ENCODE assay signal across 16 cellular contexts in genomic region chr14:32512348-32512747, GRCh38.
"Had no signal": no experiment of that assay in that cellular context is flagged by ENCODE, and none has a peak within 500 bp of the region (broad histone marks: within the 10 kb centered on the region; RNA-seq: fewer than 3 reads in every experiment).

No MANE protein-coding gene starts in this region.

- H3K27me3 Mint-ChIP-seq: activated naive CD8-positive, alpha-beta T cell treated with anti-CD3 and anti-CD28 coated beads, Interleukin-2, amount 50 U/mL, for 24 hours had no signal

- H3K4me3 Mint-ChIP-seq: activated CD4-positive, alpha-beta T cell treated with anti-CD3 and anti-CD28 coated beads, Interleukin-2, amount 10 ng/mL, durations not matched to agents 24 days and 14 days; activated naive CD8-positive, alpha-beta T cell treated with anti-CD3 and anti-CD28 coated beads, Interleukin-2, amount 50 U/mL, for 24 hours; natural killer cell; T-helper 1 cell treated with Interleukin-12 subunit alpha and Interleukin-12 subunit beta and Interleukin-4 antibody, amounts not matched to agents 30 μg/mL and 1 μg/mL, for 36 hours; WTC11 had no signal

- H3K36me3 Mint-ChIP-seq: natural killer cell had no signal

- H3K9me3 Mint-ChIP-seq: activated CD4-positive, alpha-beta T cell treated with anti-CD3 and anti-CD28 coated beads, Interleukin-2, amount 10 ng/mL, durations not matched to agents 24 days and 14 days; activated naive CD8-positive, alpha-beta T cell treated with anti-CD3 and anti-CD28 coated beads, Interleukin-2, amount 50 U/mL, for 24 hours; natural killer cell; T-helper 1 cell treated with Interleukin-12 subunit alpha and Interleukin-12 subunit beta and Interleukin-4 antibody, amounts not matched to agents 30 μg/mL and 1 μg/mL, for 36 hours had no signal

- H3K27ac Mint-ChIP-seq: activated CD4-positive, alpha-beta T cell treated with anti-CD3 and anti-CD28 coated beads, Interleukin-2, amount 10 ng/mL, durations not matched to agents 24 days and 14 days; activated naive CD8-positive, alpha-beta T cell treated with anti-CD3 and anti-CD28 coated beads, Interleukin-2, amount 50 U/mL, for 24 hours; natural killer cell; T-helper 1 cell treated with Interleukin-12 subunit alpha and Interleukin-12 subunit beta and Interleukin-4 antibody, amounts not matched to agents 30 μg/mL and 1 μg/mL, for 36 hours; WTC11 had no signal

- DNase-seq: activated CD4-positive, alpha-beta T cell treated with anti-CD3 and anti-CD28 coated beads, Interleukin-2, amount 10 ng/mL, durations not matched to agents 24 days and 14 days; activated CD8-positive, alpha-beta memory T cell treated with anti-CD3 and anti-CD28 coated beads for 24 hours; activated naive CD4-positive, alpha-beta T cell treated with Interleukin-2 at 50 U/mL for 16 hours; activated naive CD8-positive, alpha-beta T cell treated with anti-CD3 and anti-CD28 coated beads, Interleukin-2, amount 50 U/mL, for 24 hours; central memory CD4-positive, alpha-beta T cell; cortex of kidney; foreskin melanocyte; natural killer cell; nucleus accumbens; trophoblast cell had no signal

- ATAC-seq: activated naive CD8-positive, alpha-beta T cell treated with anti-CD3 and anti-CD28 coated beads, Interleukin-2, amount 50 U/mL, for 24 hours; natural killer cell; Right ventricle myocardium inferior; WTC11 had no signal

- H3K27ac ChIP-seq: hepatocyte, skin epidermis had no signal

- H3K4me2 ChIP-seq: hepatocyte had no signal

- H3K27me3 ChIP-seq: hepatocyte had no signal

- H3K79me2 ChIP-seq: hepatocyte had no signal

- H3K4me3 ChIP-seq: hepatocyte, lung, skin epidermis had no signal

- H2AFZ ChIP-seq: hepatocyte had no signal

- H3K4me1 Mint-ChIP-seq: activated CD4-positive, alpha-beta T cell treated with anti-CD3 and anti-CD28 coated beads, Interleukin-2, amount 10 ng/mL, durations not matched to agents 24 days and 14 days; activated naive CD8-positive, alpha-beta T cell treated with anti-CD3 and anti-CD28 coated beads, Interleukin-2, amount 50 U/mL, for 24 hours; natural killer cell had no signal
